Comparison of ENCODE assay signal across 13 cellular contexts in genomic region chr7:1474736-1475135, GRCh38. TPM values are rescaled to one million over a fixed set of nuclear protein-coding genes. Genes with fewer than 3 reads are reported as not detected.
DNase-seq lines count a peak whose midpoint lies in the region; ATAC-seq, FAIRE-seq and TF ChIP-seq lines count a peak whose summit lies in the region.
"Had no signal": no experiment of that assay in that cellular context is flagged by ENCODE, and none has a peak within 500 bp of the region (broad histone marks: within the 10 kb centered on the region; RNA-seq: fewer than 3 reads in every experiment).

No MANE protein-coding gene starts in this region.

- H3K4me3 ChIP-seq in astrocyte (ENCODE audit: insufficient read depth, low read depth, low read length): no peak overlapping the region
- H3K4me3 ChIP-seq in esophagus squamous epithelium: no peak overlapping the region
- H3K4me3 ChIP-seq in neuronal stem cell (ENCODE audit: low read length in 2 of 2): no peak overlapping the region
- no peak overlapping the region for H3K4me3 ChIP-seq in mesenchymal stem cell (ENCODE audit: insufficient read depth in 1 of 2, low read depth in 1 of 2, low read length in 2 of 2)
- H3K4me3 ChIP-seq: GM23248, heart right ventricle, upper lobe of left lung had no signal

- 61 to 80% methylated on average over 1 to 12 of the region's 24 CpGs for WGBS in esophagus squamous epithelium, 2 donors
- WGBS in neuronal stem cell (ENCODE audit: extremely low coverage in 2 of 2, insufficient read length in 2 of 2, insufficient replicate concordance in 1 of 2), 2 donors: no CpG with 5 or more reads among the region's 24 CpGs
- 93% methylated on average over 22 of the region's 24 CpGs for WGBS in mesenchymal stem cell

- H4K8ac ChIP-seq in neuronal stem cell (ENCODE audit: low read depth, low read length): no peak overlapping the region
- H4K8ac ChIP-seq in mesenchymal stem cell (ENCODE audit: low read length): no peak overlapping the region

- TF ChIP-seq POLR2A in esophagus squamous epithelium (IDR thresholded peaks at IDR 0.05): no peak

- H3K4me1 ChIP-seq in astrocyte (ENCODE audit: insufficient read depth, low read length): no peaks in the 10 kb centered on the region
- H3K4me1 ChIP-seq in esophagus squamous epithelium: peaks cover 12 to 18% (median 13%) of the 10 kb centered on the region in 3 donors
- peaks cover 0 to 2% of the 10 kb centered on the region in 2 donors for H3K4me1 ChIP-seq in neuronal stem cell (ENCODE audit: control insufficient read depth in 2 of 2, insufficient read depth in 1 of 2, low read depth in 1 of 2, low read length in 2 of 2)
- H3K4me1 ChIP-seq in mesenchymal stem cell (ENCODE audit: control insufficient read depth, insufficient read depth, low read depth, low read length): peaks cover 3% of the 10 kb centered on the region

- H3K4me3 Mint-ChIP-seq in astrocyte (ENCODE audit: unreplicated experiment): no peak overlapping the region
- H3K4me3 Mint-ChIP-seq in naive thymus-derived CD8-positive, alpha-beta T cell: no peak overlapping the region
- H3K4me3 Mint-ChIP-seq: activated naive CD8-positive, alpha-beta T cell treated with anti-CD3 and anti-CD28 coated beads for 36 hours; CD4-positive, CD25-positive, alpha-beta regulatory T cell had no signal

- no peaks in the 10 kb centered on the region for H3K9me3 Mint-ChIP-seq in astrocyte (ENCODE audit: unreplicated experiment)
- no peaks in the 10 kb centered on the region for H3K9me3 Mint-ChIP-seq in naive thymus-derived CD8-positive, alpha-beta T cell
- H3K9me3 Mint-ChIP-seq: activated naive CD8-positive, alpha-beta T cell treated with anti-CD3 and anti-CD28 coated beads for 36 hours; CD4-positive, CD25-positive, alpha-beta regulatory T cell had no signal

- POLR2A ChIA-PET in naive thymus-derived CD8-positive, alpha-beta T cell (lab: Charles Lee): interaction anchor here (0.6 to 0.8 kb wide), 3 partner anchors 26 to 57 kb away, joined by 3 to 4 read pairs (median 3); no protein-coding TSS in a partner anchor

- H3K36me3 ChIP-seq in astrocyte (ENCODE audit: insufficient read depth, low read length) (peaks cover 2% of the 10 kb centered on the region), esophagus squamous epithelium (peaks cover 45 to 97% (median 54%) of the 10 kb centered on the region in 3 donors), neuronal stem cell (replicated peaks in 1 of 2; ENCODE audit: control insufficient read depth in 2 of 2, insufficient read depth in 2 of 2, low read length in 2 of 2) (peaks cover 44 to 84% of the 10 kb centered on the region in 2 donors), mesenchymal stem cell (ENCODE audit: control insufficient read depth in 1 of 2, insufficient read depth in 2 of 2, low read depth in 1 of 2, low read length in 2 of 2) (peaks cover 37 to 99% of the 10 kb centered on the region in 2 experiments)

- no peak for FAIRE-seq in astrocyte (lab: Jason Lieb, UNC)

- no peak overlapping the region for H3K18ac ChIP-seq in neuronal stem cell (ENCODE audit: low read length)
- H3K18ac ChIP-seq in mesenchymal stem cell (ENCODE audit: low read depth in 1 of 2, low read length in 2 of 2): no peak overlapping the region

- ATAC-seq in naive thymus-derived CD8-positive, alpha-beta T cell: no peak
- ATAC-seq in HG03571 (IDR thresholded peaks at IDR 0.05; ENCODE audit: unreplicated experiment): no peak

- intact Hi-C loops in esophagus squamous epithelium (cut with DNase I): loop anchor here (5.0 to 10.0 kb wide), 2 partner anchors 42 to 250 kb away; no protein-coding TSS in a partner anchor

- H3K27ac ChIP-seq in astrocyte (ENCODE audit: low read depth, low read length) (no peak overlapping the region), esophagus squamous epithelium (peak overlapping the region; percentile 10 to 71 (median 66)), neuronal stem cell (replicated peaks; ENCODE audit: low read length) (no peak overlapping the region), mesenchymal stem cell (ENCODE audit: low read length, poor library complexity, severe bottlenecking) (no peak overlapping the region)
- H3K27ac ChIP-seq: GM23248, heart right ventricle, upper lobe of left lung had no signal

- H3K23ac ChIP-seq in neuronal stem cell (ENCODE audit: low read depth, low read length, poor library complexity) (no peak overlapping the region), mesenchymal stem cell (ENCODE audit: low read length in 2 of 2) (no peak overlapping the region)

- H2BK15ac ChIP-seq in neuronal stem cell (ENCODE audit: low read length): no peak overlapping the region
- no peak overlapping the region for H2BK15ac ChIP-seq in mesenchymal stem cell (ENCODE audit: low read depth, poor library complexity, severe bottlenecking)

- no peaks in the 10 kb centered on the region for H3K27me3 Mint-ChIP-seq in astrocyte (ENCODE audit: low read depth, unreplicated experiment)
- no peaks in the 10 kb centered on the region for H3K27me3 Mint-ChIP-seq in naive thymus-derived CD8-positive, alpha-beta T cell
- H3K27me3 Mint-ChIP-seq: activated naive CD8-positive, alpha-beta T cell treated with anti-CD3 and anti-CD28 coated beads for 36 hours; CD4-positive, CD25-positive, alpha-beta regulatory T cell had no signal

- no peaks in the 10 kb centered on the region for H3K9me3 ChIP-seq in astrocyte (ENCODE audit: insufficient read depth, low read depth, low read length)
- H3K9me3 ChIP-seq in esophagus squamous epithelium: no peaks in the 10 kb centered on the region
- no peaks in the 10 kb centered on the region for H3K9me3 ChIP-seq in neuronal stem cell (replicated peaks in 1 of 2; ENCODE audit: control insufficient read depth in 2 of 2, insufficient read depth in 1 of 2, low read depth in 1 of 2, low read length in 2 of 2)
- H3K9me3 ChIP-seq in mesenchymal stem cell (ENCODE audit: control insufficient read depth, low read length): no peaks in the 10 kb centered on the region
- H3K9me3 ChIP-seq: heart right ventricle, SK-N-SH, upper lobe of left lung had no signal

- no peak overlapping the region for H3K4me2 ChIP-seq in astrocyte (ENCODE audit: low read length)
- H3K4me2 ChIP-seq in neuronal stem cell (ENCODE audit: insufficient read depth, low read length, poor library complexity, severe bottlenecking): no peak overlapping the region
- H3K4me2 ChIP-seq in mesenchymal stem cell (ENCODE audit: low read length, poor library complexity, severe bottlenecking): no peak overlapping the region
- H3K4me2 ChIP-seq: SK-N-SH had no signal

- peak overlapping the region; percentile 58 for H3K27ac Mint-ChIP-seq in astrocyte (ENCODE audit: unreplicated experiment)
- H3K27ac Mint-ChIP-seq in naive thymus-derived CD8-positive, alpha-beta T cell: peak overlapping the region in 1 of 10 donors; percentile 14
- H3K27ac Mint-ChIP-seq: activated naive CD8-positive, alpha-beta T cell treated with anti-CD3 and anti-CD28 coated beads for 36 hours had no signal

- no peak overlapping the region for H3K9ac ChIP-seq in astrocyte (ENCODE audit: low read length)
- peak overlapping the region; percentile 60 for H3K9ac ChIP-seq in neuronal stem cell (ENCODE audit: low read depth, low read length, poor library complexity)
- H3K9ac ChIP-seq in mesenchymal stem cell (ENCODE audit: low read length): no peak overlapping the region
- H3K9ac ChIP-seq: GM23248, SK-N-SH had no signal

- H2BK5ac ChIP-seq in neuronal stem cell (ENCODE audit: low read length): no peak overlapping the region
- H2BK5ac ChIP-seq in mesenchymal stem cell (ENCODE audit: low read depth, low read length, poor library complexity, severe bottlenecking): no peak overlapping the region

- H3K27me3 ChIP-seq in astrocyte (ENCODE audit: insufficient read depth, low read length) (no peaks in the 10 kb centered on the region), esophagus squamous epithelium (no peaks in the 10 kb centered on the region), neuronal stem cell (ENCODE audit: control insufficient read depth in 3 of 3, insufficient read depth in 3 of 3, low read depth in 1 of 3, low read length in 3 of 3) (no peaks in the 10 kb centered on the region), mesenchymal stem cell (ENCODE audit: control insufficient read depth in 1 of 2, insufficient read depth in 1 of 2, low read length in 2 of 2) (no peaks in the 10 kb centered on the region)
- H3K27me3 ChIP-seq: heart right ventricle, upper lobe of left lung had no signal

- no peak overlapping the region for H2BK120ac ChIP-seq in neuronal stem cell (ENCODE audit: low read depth, low read length)
- no peak overlapping the region for H2BK120ac ChIP-seq in mesenchymal stem cell (ENCODE audit: low read depth, low read length)

- H3K4ac ChIP-seq in neuronal stem cell (ENCODE audit: low read length) (no peak overlapping the region), mesenchymal stem cell (ENCODE audit: low read depth in 1 of 2, low read length in 2 of 2) (no peak overlapping the region)

- H4K91ac ChIP-seq in neuronal stem cell (ENCODE audit: low read depth, low read length, poor library complexity): no peak overlapping the region
- H4K91ac ChIP-seq in mesenchymal stem cell (ENCODE audit: low read length): no peak overlapping the region

- H2AK5ac ChIP-seq in neuronal stem cell (ENCODE audit: low read depth, low read length) (no peak overlapping the region), mesenchymal stem cell (ENCODE audit: low read length, severe bottlenecking) (no peak overlapping the region)

- no peaks in the 10 kb centered on the region for H3K79me2 ChIP-seq in astrocyte (ENCODE audit: insufficient read depth, low read length)

- H2BK12ac ChIP-seq in neuronal stem cell (ENCODE audit: low read length): peak overlapping the region; percentile 41
- H2BK12ac ChIP-seq in mesenchymal stem cell (ENCODE audit: low read length in 2 of 2): no peak overlapping the region

- H3K36me3 Mint-ChIP-seq in astrocyte (ENCODE audit: low read depth, unreplicated experiment): no peaks in the 10 kb centered on the region
- H3K36me3 Mint-ChIP-seq in naive thymus-derived CD8-positive, alpha-beta T cell: peaks cover 0 to 10% (median 0%) of the 10 kb centered on the region in 3 donors
- H3K36me3 Mint-ChIP-seq: CD4-positive, CD25-positive, alpha-beta regulatory T cell had no signal

- H3K14ac ChIP-seq in neuronal stem cell (ENCODE audit: low read length) (no peak overlapping the region), mesenchymal stem cell (ENCODE audit: low read length in 2 of 2) (no peak overlapping the region)

- no peak for TF ChIP-seq CTCF in astrocyte (IDR thresholded peaks at IDR 0.05; ENCODE audit: insufficient read depth, low read depth, low read length)
- TF ChIP-seq CTCF in esophagus squamous epithelium (IDR thresholded peaks at IDR 0.05): no peak

- no peaks in the 10 kb centered on the region for H3K4me1 Mint-ChIP-seq in astrocyte (ENCODE audit: low read depth, unreplicated experiment)
- peaks cover 3 to 14% (median 8%) of the 10 kb centered on the region in 4 donors for H3K4me1 Mint-ChIP-seq in naive thymus-derived CD8-positive, alpha-beta T cell

- H2AFZ ChIP-seq in astrocyte (ENCODE audit: low read depth, low read length) (no peak overlapping the region), neuronal stem cell (ENCODE audit: low read length) (no peak overlapping the region), mesenchymal stem cell (ENCODE audit: low read depth, low read length) (no peak overlapping the region)
- H2AFZ ChIP-seq: GM23248 had no signal

- peaks cover 2% of the 10 kb centered on the region for H3K79me1 ChIP-seq in neuronal stem cell (ENCODE audit: low read depth, low read length)
- H3K79me1 ChIP-seq in mesenchymal stem cell (replicated peaks; ENCODE audit: low read length, poor library complexity, severe bottlenecking): peaks cover 1% of the 10 kb centered on the region

- H4K20me1 ChIP-seq in astrocyte (ENCODE audit: insufficient read depth, low read length): peaks cover 6% of the 10 kb centered on the region

- DNase-seq in Daoy (ENCODE audit: low read depth) (peak; percentile 91), astrocyte (ENCODE audit: low read depth) (no peak), esophagus squamous epithelium (lab: John Stamatoyannopoulos, UW) (no peak), neuronal stem cell (ENCODE audit: low spot score) (no peak), mesenchymal stem cell (no peak)
- no peak for DNase-seq in naive thymus-derived CD8-positive, alpha-beta T cell

RNA-seq across cellular contexts. Expression of gene MICALL2, which starts 15.5 kb away (rescaled TPM):
- 15.1 and 19.0 TPM in 2 replicates for total RNA-seq in Daoy (2014; rRNA removed; shearing (Covaris generic))
- total RNA-seq in astrocyte: 41.5 and 43.4 TPM in 2 replicates
- 10 to 100 TPM; 14.1 to 17.5 (median 16.5) TPM for total RNA-seq in esophagus squamous epithelium
- polyA plus RNA-seq in neuronal stem cell (2013, experiment 1 of 2): 9.4 TPM
- 10.1 TPM for polyA plus RNA-seq in neuronal stem cell (2013, experiment 2 of 2)
- 1 to 10 TPM; 3.5 to 4.6 TPM for total RNA-seq in naive thymus-derived CD8-positive, alpha-beta T cell
- polyA plus RNA-seq in naive thymus-derived CD8-positive, alpha-beta T cell: 1 to 10 TPM in 1 of 3 donors, under 1 TPM in 1, not detected in 1; 0.85 to 1.5 TPM
- 31.0 TPM for polyA plus RNA-seq in mesenchymal stem cell (2013, experiment 1 of 2)
- 31.5 TPM for polyA plus RNA-seq in mesenchymal stem cell (2013, experiment 2 of 2)

RNA-seq across cellular contexts. Expression of gene INTS1, which starts 29.5 kb away (rescaled TPM):
- 42.9 and 61.6 TPM in 2 replicates for total RNA-seq in Daoy (2014; rRNA removed; shearing (Covaris generic))
- total RNA-seq in astrocyte (81.4 and 81.9 TPM in 2 replicates), esophagus squamous epithelium (10 to 100 TPM; 27.8 to 45.3 (median 36.6) TPM)
- 25.3 TPM for polyA plus RNA-seq in neuronal stem cell (2013, experiment 1 of 2)
- polyA plus RNA-seq in neuronal stem cell (2013, experiment 2 of 2): 24.4 TPM
- 100 to 1,000 TPM; 129 to 136 TPM for total RNA-seq in naive thymus-derived CD8-positive, alpha-beta T cell
- polyA plus RNA-seq in naive thymus-derived CD8-positive, alpha-beta T cell: 10 to 100 TPM in 2 of 3 donors, 1 to 10 TPM in 1; 9.1 to 24.6 (median 18.5) TPM
- 23.4 TPM for polyA plus RNA-seq in mesenchymal stem cell (2013, experiment 1 of 2)
- 22.7 TPM for polyA plus RNA-seq in mesenchymal stem cell (2013, experiment 2 of 2)

RNA-seq across cellular contexts. Expression of gene MAFK, which starts 55.8 kb away (rescaled TPM):
- total RNA-seq in Daoy (2014; rRNA removed; shearing (Covaris generic)): 19.8 and 25.8 TPM in 2 replicates
- total RNA-seq in astrocyte (36.2 and 36.6 TPM in 2 replicates), esophagus squamous epithelium (10 to 100 TPM; 11.3 to 26.9 (median 18.9) TPM)
- polyA plus RNA-seq in neuronal stem cell (2013, experiment 1 of 2): 4.4 TPM
- 4.1 TPM for polyA plus RNA-seq in neuronal stem cell (2013, experiment 2 of 2)
- 10 to 100 TPM; 55.1 to 56.1 TPM for total RNA-seq in naive thymus-derived CD8-positive, alpha-beta T cell
- polyA plus RNA-seq in naive thymus-derived CD8-positive, alpha-beta T cell: under 1 TPM; 0.33 to 0.56 (median 0.46) TPM
- polyA plus RNA-seq in mesenchymal stem cell (2013, experiment 1 of 2): 12.8 TPM
- polyA plus RNA-seq in mesenchymal stem cell (2013, experiment 2 of 2): 12.8 TPM

Comparison
In these comparisons a context has a peak if more than half of its experiments do, and no peak if none do; other contexts are left out.
1. H3K27ac ChIP-seq: peak in esophagus squamous epithelium (4 of 4); none in astrocyte (single experiment), neuronal stem cell (single experiment) and mesenchymal stem cell (single experiment).